Comparison of ENCODE assay signal across 9 cellular contexts in the genomic region with DNA sequence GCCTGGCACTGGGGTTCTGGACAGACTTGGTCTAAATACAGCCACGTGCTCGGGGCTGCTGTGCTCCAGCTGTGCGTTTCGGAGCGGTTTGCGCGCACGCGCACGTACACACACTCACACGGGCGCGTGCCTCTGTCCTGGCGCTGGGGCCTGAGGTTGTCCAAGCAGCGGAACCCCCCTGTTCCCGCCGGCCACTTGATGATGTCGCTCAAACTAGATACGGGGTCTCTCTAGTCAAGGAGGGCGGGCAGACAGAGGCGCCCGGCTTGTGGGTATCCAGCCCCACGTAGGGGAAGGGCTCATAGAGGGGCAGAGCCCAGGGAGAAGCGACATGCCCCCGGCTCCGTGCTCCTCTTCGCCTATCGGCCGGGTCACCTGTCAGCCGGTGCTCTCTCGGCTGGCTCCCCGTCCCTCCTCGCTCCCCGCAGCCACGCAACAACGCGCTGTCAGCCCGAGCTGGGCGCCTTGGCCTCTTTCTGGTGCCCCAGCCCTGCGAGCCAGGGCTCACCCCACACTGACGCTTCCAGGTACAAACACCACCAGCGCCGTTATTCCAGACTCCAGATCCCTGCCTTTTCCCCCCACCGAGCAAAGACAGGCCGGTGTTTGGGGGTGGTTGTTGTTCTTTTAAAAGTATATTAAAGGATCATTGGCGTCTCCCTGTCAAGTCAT. TPM values are rescaled to one million over a fixed set of nuclear protein-coding genes. Genes with fewer than 3 reads are reported as not detected.
DNase-seq lines count a peak whose midpoint lies in the region; ATAC-seq and TF ChIP-seq lines count a peak whose summit lies in the region.
"Had no signal": no experiment of that assay in that cellular context is flagged by ENCODE, and none has a peak within 500 bp of the region (broad histone marks: within the 10 kb centered on the region; RNA-seq: fewer than 3 reads in every experiment).

No MANE protein-coding gene starts in this region.

- peaks cover 30% of the 10 kb centered on the region for H3K4me1 ChIP-seq in HUES6 (ENCODE audit: control insufficient read depth, insufficient read depth, low read length)

- H3K27ac ChIP-seq in HUES6 (ENCODE audit: low read depth, low read length), result no peak overlapping the region

- H3K9me3 ChIP-seq in HUES6 (ENCODE audit: control insufficient read depth, insufficient read depth, low read depth, low read length), result no peaks in the 10 kb centered on the region

- peak; percentile 7 for DNase-seq in AG08396 (ENCODE audit: low spot score)
- DNase-seq in epithelial cell of proximal tubule (ENCODE audit: low read depth), result no peak
- DNase-seq in nephron progenitor cell, result peak; percentile 57
- DNase-seq in NCI-H1417 treated with DMSO at 0.1 percent for 48 hours (lab: John Stamatoyannopoulos, UW), result no peak
- no peak for DNase-seq in stimulated activated CD4-positive, alpha-beta T cell treated with anti-CD3 and anti-CD28 coated beads, Interleukin-15, amount 100 ng/mL, for 24 hours
- DNase-seq in central memory CD4-positive, alpha-beta T cell, result no peak
- DNase-seq: NCI-H1436 treated with DMSO at 0.1 percent for 48 hours had no signal

- H3K4me3 Mint-ChIP-seq in nephron progenitor cell, result peak overlapping the region; percentile 77

- no peak overlapping the region for H3K9ac ChIP-seq in HUES6 (ENCODE audit: low read length)

- H3K4me3 ChIP-seq in HUES6 (ENCODE audit: low read depth, low read length), result peak overlapping the region; percentile 64
- peak overlapping the region; percentile 52 for H3K4me3 ChIP-seq in epithelial cell of proximal tubule (ENCODE audit: low read depth, low read length)

- H3K36me3 ChIP-seq in HUES6 (ENCODE audit: control insufficient read depth, insufficient read depth, low read length), result no peaks in the 10 kb centered on the region

- peaks cover 7% of the 10 kb centered on the region for H3K36me3 Mint-ChIP-seq in nephron progenitor cell (ENCODE audit: low read depth)

- peaks cover 71% of the 10 kb centered on the region for H3K27me3 Mint-ChIP-seq in nephron progenitor cell (ENCODE audit: low read depth, poor library complexity)

- H3K27me3 ChIP-seq in HUES6 (ENCODE audit: control insufficient read depth, insufficient read depth, low read length), result peaks cover 100% of the 10 kb centered on the region

- peaks cover 90% of the 10 kb centered on the region for H3K4me1 Mint-ChIP-seq in nephron progenitor cell

- TF ChIP-seq CTCF in epithelial cell of proximal tubule (conservative IDR thresholded peaks at IDR 0.05; ENCODE audit: low read depth, low read length) (no peak), nephron progenitor cell (IDR thresholded peaks at IDR 0.05) (no peak)

- H3K9me3 Mint-ChIP-seq in nephron progenitor cell, result no peaks in the 10 kb centered on the region

- no peak for ATAC-seq in GM21381 (IDR thresholded peaks at IDR 0.05; ENCODE audit: unreplicated experiment)

- peak overlapping the region; percentile 95 for H3K27ac Mint-ChIP-seq in nephron progenitor cell

RNA-seq across cellular contexts. Expression of a gene that starts 8.8 kb away (rescaled TPM):
- total RNA-seq in epithelial cell of proximal tubule, result 1.2 and 1.6 TPM in 2 replicates

RNA-seq across cellular contexts. Expression of a gene that starts 10.8 kb away (rescaled TPM):
- total RNA-seq in epithelial cell of proximal tubule, result 12.6 and 14.8 TPM in 2 replicates

Comparison
In these comparisons a context has a peak if more than half of its experiments do, and no peak if none do; other contexts are left out.
1. DNase-seq: peak in AG08396 (single experiment) and nephron progenitor cell (single experiment); none in epithelial cell of proximal tubule (single experiment), NCI-H1417 treated with DMSO at 0.1 percent for 48 hours (single experiment), stimulated activated CD4-positive, alpha-beta T cell treated with anti-CD3 and anti-CD28 coated beads, Interleukin-15, amount 100 ng/mL, for 24 hours (single experiment) and central memory CD4-positive, alpha-beta T cell (single experiment).